28 cellular contexts compared by ENCODE assay signal in genomic region chr10:20712766-20713165, GRCh38.
"Had no signal": no experiment of that assay in that cellular context is flagged by ENCODE, and none has a peak within 500 bp of the region (broad histone marks: within the 10 kb centered on the region; RNA-seq: fewer than 3 reads in every experiment).

No MANE protein-coding gene starts in this region.

- H3K36me3 Mint-ChIP-seq: stimulated activated effector memory CD8-positive, alpha-beta T cell treated with anti-CD3 and anti-CD28 coated beads, Interleukin-12 subunit alpha, Interleukin-12 subunit beta, amount 100 ng/mL, for 72 hours had no signal

- H3K4me3 ChIP-seq: colonic mucosa, gastrocnemius medialis, lung, psoas muscle, sigmoid colon, testis, tibial artery, upper lobe of right lung, uterus had no signal

- H3K27ac Mint-ChIP-seq: dendritic cell treated with granulocyte-macrophage colony-stimulating factor and Interleukin-4, amounts not matched to agents 40 ng/mL and 50 ng/mL, for 4 days; endodermal cell; natural killer cell; stimulated activated effector memory CD8-positive, alpha-beta T cell treated with anti-CD3 and anti-CD28 coated beads, Interleukin-12 subunit alpha, Interleukin-12 subunit beta, amount 100 ng/mL, for 72 hours had no signal

- H3K27me3 ChIP-seq: colonic mucosa, gastrocnemius medialis, neutrophil, sigmoid colon, testis, tibial artery, upper lobe of right lung, uterus had no signal

- H3K4me3 Mint-ChIP-seq: central memory CD8-positive, alpha-beta T cell; dendritic cell treated with granulocyte-macrophage colony-stimulating factor and Interleukin-4, amounts not matched to agents 40 ng/mL and 50 ng/mL, for 4 days; endodermal cell; natural killer cell; stimulated activated effector memory CD8-positive, alpha-beta T cell treated with anti-CD3 and anti-CD28 coated beads, Interleukin-12 subunit alpha, Interleukin-12 subunit beta, amount 100 ng/mL, for 72 hours had no signal

- H3K4me1 Mint-ChIP-seq: central memory CD8-positive, alpha-beta T cell; stimulated activated effector memory CD8-positive, alpha-beta T cell treated with anti-CD3 and anti-CD28 coated beads, Interleukin-12 subunit alpha, Interleukin-12 subunit beta, amount 100 ng/mL, for 72 hours had no signal

- H3K27ac ChIP-seq: colonic mucosa, epithelial cell of prostate, gastrocnemius medialis, neutrophil, psoas muscle, sigmoid colon, testis, tibial artery, upper lobe of right lung, uterus had no signal

- H3K9me3 ChIP-seq: colonic mucosa, gastrocnemius medialis, neutrophil, psoas muscle, sigmoid colon, testis, tibial artery, upper lobe of right lung, uterus had no signal

- H3K4me1 ChIP-seq: colonic mucosa, gastrocnemius medialis, psoas muscle, sigmoid colon, testis, upper lobe of right lung, uterus had no signal

- DNase-seq: colonic mucosa; effector CD8-positive, alpha-beta T cell; endodermal cell; foreskin fibroblast; gastrocnemius medialis; head of caudate nucleus; kidney glomerular epithelial cell; left colon; mesenchymal stem cell; natural killer cell; psoas muscle; sigmoid colon; stimulated activated CD4-positive, alpha-beta T cell treated with anti-CD3 and anti-CD28 coated beads, Interleukin-2, amount 100 ng/mL, for 24 hours; stimulated activated CD4-positive, alpha-beta T cell treated with anti-CD3 and anti-CD28 coated beads, Interleukin-4, amount 100 ng/mL, for 24 hours; stimulated activated naive CD4-positive, alpha-beta T cell treated with Interleukin-2 at 50 U/mL for 16 hours; substantia nigra; testis; tibial artery; upper lobe of right lung; uterus had no signal

- H3K36me3 ChIP-seq: colonic mucosa, gastrocnemius medialis, neutrophil, sigmoid colon, tibial artery, upper lobe of right lung, uterus had no signal

- H3K27me3 Mint-ChIP-seq: central memory CD8-positive, alpha-beta T cell; dendritic cell treated with granulocyte-macrophage colony-stimulating factor and Interleukin-4, amounts not matched to agents 40 ng/mL and 50 ng/mL, for 4 days had no signal

- ATAC-seq: esophagus mucosa; gastrocnemius medialis; left colon; natural killer cell; psoas muscle; right cardiac atrium; stimulated activated effector memory CD8-positive, alpha-beta T cell treated with anti-CD3 and anti-CD28 coated beads, Interleukin-12 subunit alpha, Interleukin-12 subunit beta, amount 100 ng/mL, for 72 hours; upper lobe of right lung had no signal
